8 cellular contexts compared by ENCODE assay signal in genomic region chr1:92299477-92300125, GRCh38. TPM values are rescaled to one million over a fixed set of nuclear protein-coding genes. Genes with fewer than 3 reads are reported as not detected.
DNase-seq lines count a peak whose midpoint lies in the region; ATAC-seq, FAIRE-seq and TF ChIP-seq lines count a peak whose summit lies in the region.

No MANE protein-coding gene starts in this region.

- H3K4me3 ChIP-seq in mesodermal cell (ENCODE audit: extremely low read depth, insufficient read depth, low read length, poor library complexity, severe bottlenecking): peak overlapping the region; percentile 76

- H3K36me3 ChIP-seq in mesodermal cell (ENCODE audit: control insufficient read depth, insufficient read depth, low read length): peaks cover 32% of the 10 kb centered on the region

- POLR2A ChIA-PET in MCF 10A (lab: Yijun Ruan, JAX): interaction anchor here (0.6 to 1.5 kb wide), 10 partner anchors 9 to 563 kb away, joined by 3 to 6 read pairs (median 4); no protein-coding TSS in a partner anchor

- no peaks in the 10 kb centered on the region for H3K9me3 Mint-ChIP-seq in MCF 10A (ENCODE audit: unreplicated experiment)

- H3K4me1 ChIP-seq in mesodermal cell (ENCODE audit: control insufficient read depth, insufficient read depth, low read length, poor library complexity, severe bottlenecking): no peaks in the 10 kb centered on the region

- DNase-seq in D721Med (ENCODE audit: insufficient read length, low spot score): no peak
- DNase-seq in Kasumi-1 (lab: John Stamatoyannopoulos, UW): peak; percentile 34 to 37
- DNase-seq in MCF 10A (ENCODE audit: unreplicated experiment): peak; percentile 17
- no peak for DNase-seq in NCI-H2107 (lab: John Stamatoyannopoulos, UW)
- no peak for DNase-seq in SKM-1 treated with dmso at 0.1 percent for 144 hours (lab: John Stamatoyannopoulos, UW; ENCODE audit: unreplicated experiment)
- no peak for DNase-seq in left lobe of liver (ENCODE audit: low spot score)

- FAIRE-seq in D721Med (lab: Jason Lieb, UNC): peak; percentile 38

- H3K4me3 Mint-ChIP-seq in MCF 10A (ENCODE audit: unreplicated experiment): peak overlapping the region; percentile 97

- no peaks in the 10 kb centered on the region for H3K27me3 Mint-ChIP-seq in MCF 10A (ENCODE audit: insufficient read depth, unreplicated experiment)

- H3K36me3 Mint-ChIP-seq in MCF 10A (ENCODE audit: insufficient read depth, unreplicated experiment): peaks cover 32% of the 10 kb centered on the region

- CTCF ChIA-PET in MCF 10A (lab: Yijun Ruan, JAX): interaction anchor here (0.6 to 2.8 kb wide), 6 partner anchors 8 to 310 kb away, joined by 3 to 11 read pairs (median 4); no protein-coding TSS in a partner anchor

- no peaks in the 10 kb centered on the region for H3K9me3 ChIP-seq in mesodermal cell (ENCODE audit: control insufficient read depth, low read length)

- intact Hi-C loops in MCF 10A (cut with micrococcal nuclease): loop anchor here (2.0 to 10.0 kb wide), 3 partner anchors 303 to 789 kb away; partner anchors contain the start of gene RPL5

- no peak for TF ChIP-seq CTCF in D721Med (IDR thresholded peaks at IDR 0.05; ENCODE audit: insufficient read depth, missing control alignments)
- TF ChIP-seq CTCF in MCF 10A (IDR thresholded peaks at IDR 0.05; ENCODE audit: unreplicated experiment): no peak

- BruUV-seq in MCF 10A (replicated peaks; lab: Mats Ljungman, UMichigan): TSS peak; percentile 32

- ATAC-seq in GM21526 (IDR thresholded peaks at IDR 0.05; ENCODE audit: low FRiP score, unreplicated experiment) (no peak), left lobe of liver (no peak)

- 25 to 40% methylated on average over 2 to 4 of the region's 9 CpGs for WGBS in mesodermal cell (ENCODE audit: insufficient coverage in 2 of 2), 2 experiments

- peak overlapping the region; percentile 96 for H3K27ac Mint-ChIP-seq in MCF 10A (ENCODE audit: low read depth, unreplicated experiment)

- H3K27ac ChIP-seq in mesodermal cell (ENCODE audit: low read depth, low read length, severe bottlenecking): peak overlapping the region; percentile 91

- peaks cover 10% of the 10 kb centered on the region for H3K4me1 Mint-ChIP-seq in MCF 10A (ENCODE audit: insufficient read depth, unreplicated experiment)

RNA-seq across cellular contexts. Expression of gene RPAP2, which starts 0.7 kb away (rescaled TPM):
- total RNA-seq in MCF 10A (2022): 26.2 and 29.3 TPM in 2 replicates
- polyA plus RNA-seq in mesodermal cell (2013, experiment 1 of 2): 21.1 TPM
- 31.6 TPM for polyA plus RNA-seq in mesodermal cell (2013, experiment 2 of 2)
- 10.5 TPM for total RNA-seq in left lobe of liver

RNA-seq across cellular contexts. Expression of gene GLMN, which starts 0.8 kb away (rescaled TPM):
- 8.6 and 10.1 TPM in 2 replicates for total RNA-seq in MCF 10A (2022)
- 17.6 TPM for polyA plus RNA-seq in mesodermal cell (2013, experiment 1 of 2)
- polyA plus RNA-seq in mesodermal cell (2013, experiment 2 of 2): 20.0 TPM
- total RNA-seq in left lobe of liver: 2.0 TPM

Comparison
In these comparisons a context has a peak if more than half of its experiments do, and no peak if none do; other contexts are left out.
1. DNase-seq: peak in Kasumi-1 (2 of 2) and MCF 10A (single experiment); none in D721Med (single experiment), NCI-H2107 (single experiment), SKM-1 treated with dmso at 0.1 percent for 144 hours (single experiment) and left lobe of liver (single experiment).